8 cellular contexts compared by ENCODE assay signal in genomic region chr7:74101061-74101681, GRCh38. TPM values are rescaled to one million over a fixed set of nuclear protein-coding genes. Genes with fewer than 3 reads are reported as not detected.
DNase-seq lines count a peak whose midpoint lies in the region; ATAC-seq and TF ChIP-seq lines count a peak whose summit lies in the region.

No MANE protein-coding gene starts in this region.

- POLR2A ChIA-PET in HEK293T (lab: Yijun Ruan, JAX): interaction anchor here (0.6 kb wide), 1 partner anchor 18 kb away, joined by 3 read pairs; no protein-coding TSS in a partner anchor

- DNase-seq in RPMI7951 (ENCODE audit: low read depth) (peak; percentile 7), skeletal muscle cell (ENCODE audit: low read depth) (peak; percentile 28), HEK293T (ENCODE audit: extremely low spot score) (no peak), NCI-H2029 treated with DMSO at 0.1 percent for 48 hours (lab: John Stamatoyannopoulos, UW) (no peak), SW 1271 (lab: John Stamatoyannopoulos, UW) (no peak)
- DNase-seq in central memory CD4-positive, alpha-beta T cell: no peak

- no peak overlapping the region for H3K4me3 ChIP-seq in skeletal muscle cell (ENCODE audit: low read depth, low read length)

- ATAC-seq in GM19025 (IDR thresholded peaks at IDR 0.05; ENCODE audit: low read depth, unreplicated experiment): peak; percentile 95
- peak; percentile 77 for ATAC-seq in HG02884 (IDR thresholded peaks at IDR 0.05; ENCODE audit: unreplicated experiment)

- CTCF ChIA-PET in HEK293T (lab: Yijun Ruan, JAX): no interaction called here

TF ChIP-seq in HEK293T, 16 proteins besides CTCF, POLR2A, EP300 and RAD21:
- TF ChIP-seq ARNT (IDR thresholded peaks at IDR 0.05) (no peak), SUZ12 (IDR thresholded peaks at IDR 0.05) (no peak), SP1 (IDR thresholded peaks at IDR 0.05) (no peak), LEF1 (IDR thresholded peaks at IDR 0.05; ENCODE audit: borderline replicate concordance) (no peak), FOXA1 (IDR thresholded peaks at IDR 0.05) (no peak), CTBP1 (IDR thresholded peaks at IDR 0.05; ENCODE audit: borderline replicate concordance) (no peak), FOXK2 (IDR thresholded peaks at IDR 0.05) (no peak), HDGF (IDR thresholded peaks at IDR 0.05; ENCODE audit: borderline replicate concordance) (no peak), ZNF384 (IDR thresholded peaks at IDR 0.05) (no peak), NFRKB (IDR thresholded peaks at IDR 0.05) (no peak), FOXM1 (IDR thresholded peaks at IDR 0.05; ENCODE audit: borderline replicate concordance) (no peak)
- TF ChIP-seq, protein P1, sequence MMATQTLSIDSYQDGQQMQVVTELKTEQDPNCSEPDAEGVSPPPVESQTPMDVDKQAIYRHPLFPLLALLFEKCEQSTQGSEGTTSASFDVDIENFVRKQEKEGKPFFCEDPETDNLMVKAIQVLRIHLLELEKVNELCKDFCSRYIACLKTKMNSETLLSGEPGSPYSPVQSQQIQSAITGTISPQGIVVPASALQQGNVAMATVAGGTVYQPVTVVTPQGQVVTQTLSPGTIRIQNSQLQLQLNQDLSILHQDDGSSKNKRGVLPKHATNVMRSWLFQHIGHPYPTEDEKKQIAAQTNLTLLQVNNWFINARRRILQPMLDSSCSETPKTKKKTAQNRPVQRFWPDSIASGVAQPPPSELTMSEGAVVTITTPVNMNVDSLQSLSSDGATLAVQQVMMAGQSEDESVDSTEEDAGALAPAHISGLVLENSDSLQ (IDR thresholded peaks at IDR 0.05): no peak
TF ChIP-seq in HEK293T: peak in this region for 0.

RNA-seq across cellular contexts. Expression of gene LIMK1, which starts 17.6 kb away (rescaled TPM):
- total RNA-seq in RPMI7951 (2014; rRNA removed; shearing (Covaris generic)): 48.9 and 49.9 TPM in 2 replicates

Comparison
In these comparisons a context has a peak if more than half of its experiments do, and no peak if none do; other contexts are left out.
1. DNase-seq: peak in RPMI7951 (single experiment) and skeletal muscle cell (single experiment); none in HEK293T (single experiment), central memory CD4-positive, alpha-beta T cell (single experiment), NCI-H2029 treated with DMSO at 0.1 percent for 48 hours (single experiment) and SW 1271 (0 of 2).